ENCODE assay signal across 38 cellular contexts in the genomic region with DNA sequence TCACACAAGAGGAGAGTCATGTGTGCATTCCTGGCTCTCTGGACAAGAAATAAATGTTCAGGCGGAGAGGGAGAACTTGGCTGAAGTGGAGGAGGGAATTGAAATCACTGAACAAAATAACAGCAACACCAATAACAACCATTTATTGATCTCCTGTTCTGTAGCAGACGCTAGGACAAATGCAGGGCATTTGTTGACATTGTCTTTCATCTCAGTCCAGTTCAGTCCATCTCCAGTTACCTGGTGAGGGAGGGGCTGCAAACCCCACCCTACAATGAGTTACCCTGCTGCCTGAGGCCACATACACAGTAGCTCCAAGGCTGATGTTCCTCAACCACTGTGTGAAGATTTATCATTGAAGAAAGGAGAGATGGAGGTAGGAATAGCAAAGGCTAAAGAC. TPM values are rescaled to one million over a fixed set of nuclear protein-coding genes. Genes with fewer than 3 reads are reported as not detected.
"Had no signal": no experiment of that assay in that cellular context is flagged by ENCODE, and none has a peak within 500 bp of the region (broad histone marks: within the 10 kb centered on the region; RNA-seq: fewer than 3 reads in every experiment).

No MANE protein-coding gene starts in this region.

- H3K4me1 ChIP-seq: adrenal gland, colonic mucosa, esophagus squamous epithelium, gastroesophageal sphincter, heart right ventricle had no signal

- FAIRE-seq: endometrium, endothelial cell of umbilical vein had no signal

- H3K4me3 ChIP-seq: adrenal gland, body of pancreas, cardiac muscle cell, colonic mucosa, esophagus squamous epithelium, gastroesophageal sphincter, heart right ventricle had no signal

- ATAC-seq: activated CD4-positive, alpha-beta T cell treated with anti-CD3 and anti-CD28 coated beads for 36 hours; activated CD8-positive, alpha-beta memory T cell treated with anti-CD3 and anti-CD28 coated beads, Interleukin-2, amount 10 ng/mL, durations not matched to agents 7 days and 5 days; activated CD8-positive, alpha-beta T cell treated with anti-CD3 and anti-CD28 coated beads, Interleukin-2, amount 10 ng/mL, durations not matched to agents 7 days and 5 days; activated naive CD8-positive, alpha-beta T cell treated with anti-CD3 and anti-CD28 coated beads, Interleukin-2, amount 50 U/mL, for 24 hours; body of pancreas; gastroesophageal sphincter; heart right ventricle had no signal

- H3K36me3 ChIP-seq: adrenal gland, cardiac muscle cell, colonic mucosa, esophagus squamous epithelium, gastroesophageal sphincter, heart right ventricle had no signal

- H3K27me3 ChIP-seq: adrenal gland, body of pancreas, cardiac muscle cell, colonic mucosa, esophagus squamous epithelium, gastroesophageal sphincter, heart right ventricle had no signal

- H3K9me3 ChIP-seq: adrenal gland, body of pancreas, colonic mucosa, esophagus squamous epithelium, gastroesophageal sphincter, heart right ventricle had no signal

- DNase-seq: activated CD4-positive, alpha-beta memory T cell treated with anti-CD3 and anti-CD28 coated beads for 36 hours; activated CD4-positive, alpha-beta T cell treated with anti-CD3 and anti-CD28 coated beads for 36 hours; activated CD4-positive, alpha-beta T cell treated with anti-CD3 and anti-CD28 coated beads, Interleukin-2, amount 10 ng/mL, durations not matched to agents 24 days and 14 days; activated CD4-positive, CD25-positive, alpha-beta regulatory T cell; activated CD4-positive, CD25-positive, alpha-beta regulatory T cell treated with anti-CD3 and anti-CD28 coated beads, Interleukin-2, amount 50 U/mL, for 72 hours; activated CD8-positive, alpha-beta memory T cell treated with anti-CD3 and anti-CD28 coated beads, Interleukin-2, amount 10 ng/mL, durations not matched to agents 7 days and 5 days; activated CD8-positive, alpha-beta memory T cell treated with anti-CD3 and anti-CD28 coated beads, Interleukin-2, amount 50 U/mL, for 4 hours; activated CD8-positive, alpha-beta T cell treated with anti-CD3 and anti-CD28 coated beads, Interleukin-2, amount 10 ng/mL, durations not matched to agents 7 days and 5 days; activated effector memory CD4-positive, alpha-beta T cell treated with anti-CD3 and anti-CD28 coated beads, Interleukin-2, amount 50 U/mL, for 16 hours; activated naive CD4-positive, alpha-beta T cell treated with anti-CD3 and anti-CD28 coated beads for 36 hours; activated naive CD8-positive, alpha-beta T cell treated with anti-CD3 and anti-CD28 coated beads for 36 hours; activated naive CD8-positive, alpha-beta T cell treated with anti-CD3 and anti-CD28 coated beads, Interleukin-2, amount 50 U/mL, for 24 hours; activated T-cell treated with anti-CD3 and anti-CD28 coated beads, Interleukin-2, amount 50 U/mL, for 1 hour; activated T-cell treated with anti-CD3 and anti-CD28 coated beads, Interleukin-2, amount 50 U/mL, for 48 hours; adrenal gland; amygdala; aorta; body of pancreas; central memory CD4-positive, alpha-beta T cell; cerebellar nuclear complex; colonic mucosa; effector CD8-positive, alpha-beta T cell; esophagus squamous epithelium; foreskin melanocyte; heart right ventricle; T-helper 2 cell had no signal

- H3K27ac ChIP-seq: adrenal gland, cardiac muscle cell, colonic mucosa, epithelial cell of prostate, esophagus squamous epithelium, gastroesophageal sphincter, heart right ventricle had no signal

RNA-seq across cellular contexts. Expression of a gene that starts 27.3 kb away (rescaled TPM):
- total RNA-seq: glomerular endothelial cell had no signal

RNA-seq across cellular contexts. Expression of a gene that starts 30.6 kb away (rescaled TPM):
- total RNA-seq: activated CD4-positive, alpha-beta memory T cell treated with anti-CD3 and anti-CD28 coated beads for 36 hours; activated CD4-positive, alpha-beta T cell treated with anti-CD3 and anti-CD28 coated beads for 36 hours; activated CD4-positive, alpha-beta T cell treated with anti-CD3 and anti-CD28 coated beads, Interleukin-2, amount 10 ng/mL, durations not matched to agents 24 days and 14 days; activated CD8-positive, alpha-beta memory T cell treated with anti-CD3 and anti-CD28 coated beads for 36 hours; activated CD8-positive, alpha-beta memory T cell treated with anti-CD3 and anti-CD28 coated beads, Interleukin-2, amount 10 ng/mL, durations not matched to agents 7 days and 5 days; activated CD8-positive, alpha-beta T cell treated with anti-CD3 and anti-CD28 coated beads, Interleukin-2, amount 10 ng/mL, durations not matched to agents 7 days and 5 days; activated naive CD4-positive, alpha-beta T cell treated with anti-CD3 and anti-CD28 coated beads for 36 hours; activated naive CD8-positive, alpha-beta T cell treated with anti-CD3 and anti-CD28 coated beads for 36 hours; activated T-helper 1 cell treated with anti-CD3 and anti-CD28 coated beads, Interleukin-12 subunit alpha, Interleukin-12 subunit beta, Interleukin-2, Interleukin-4 antibody, amounts not matched to agents 30 ng/mL and 10 ng/mL and 1 ng/mL, durations not matched to agents 14 hours and 24 hours and 36 hours; activated T-helper 2 cell treated with anti-CD3 and anti-CD28 coated beads, Interferon-gamma antibody, Interleukin-2, Interleukin-4, amounts not matched to agents 10 μg/mL and 5 μg/mL and 100 μg/mL, durations not matched to agents 14 hours and 24 hours and 36 hours; adrenal gland; aorta; body of pancreas; cardiac muscle cell; colonic mucosa; dermis microvascular lymphatic vessel endothelial cell; endothelial cell of umbilical vein; esophagus squamous epithelium; fibroblast of lung; fibroblast of villous mesenchyme; gastroesophageal sphincter; glomerular endothelial cell; heart right ventricle had no signal
- polyA plus RNA-seq: adrenal gland, aorta, cardiac muscle cell, endothelial cell of umbilical vein, fibroblast of lung, heart right ventricle had no signal

RNA-seq across cellular contexts. Expression of a gene that starts 41.3 kb away (rescaled TPM):
- total RNA-seq: activated CD4-positive, alpha-beta memory T cell treated with anti-CD3 and anti-CD28 coated beads for 36 hours; activated CD4-positive, alpha-beta T cell treated with anti-CD3 and anti-CD28 coated beads for 36 hours; activated CD4-positive, alpha-beta T cell treated with anti-CD3 and anti-CD28 coated beads, Interleukin-2, amount 10 ng/mL, durations not matched to agents 24 days and 14 days; activated CD8-positive, alpha-beta memory T cell treated with anti-CD3 and anti-CD28 coated beads for 36 hours; activated CD8-positive, alpha-beta memory T cell treated with anti-CD3 and anti-CD28 coated beads, Interleukin-2, amount 10 ng/mL, durations not matched to agents 7 days and 5 days; activated CD8-positive, alpha-beta T cell treated with anti-CD3 and anti-CD28 coated beads, Interleukin-2, amount 10 ng/mL, durations not matched to agents 7 days and 5 days; activated naive CD4-positive, alpha-beta T cell treated with anti-CD3 and anti-CD28 coated beads for 36 hours; activated naive CD8-positive, alpha-beta T cell treated with anti-CD3 and anti-CD28 coated beads for 36 hours; activated T-helper 1 cell treated with anti-CD3 and anti-CD28 coated beads, Interleukin-12 subunit alpha, Interleukin-12 subunit beta, Interleukin-2, Interleukin-4 antibody, amounts not matched to agents 30 ng/mL and 10 ng/mL and 1 ng/mL, durations not matched to agents 14 hours and 24 hours and 36 hours; activated T-helper 2 cell treated with anti-CD3 and anti-CD28 coated beads, Interferon-gamma antibody, Interleukin-2, Interleukin-4, amounts not matched to agents 10 μg/mL and 5 μg/mL and 100 μg/mL, durations not matched to agents 14 hours and 24 hours and 36 hours; aorta; dermis microvascular lymphatic vessel endothelial cell; endothelial cell of umbilical vein; fibroblast of lung; fibroblast of villous mesenchyme; glomerular endothelial cell had no signal
- polyA plus RNA-seq: aorta, endothelial cell of umbilical vein, fibroblast of lung had no signal
